Comparison of ENCODE assay signal across 14 cellular contexts in genomic region chr13:76677047-76677446, GRCh38.
DNase-seq lines count a peak whose midpoint lies in the region; ATAC-seq and TF ChIP-seq lines count a peak whose summit lies in the region.
"Had no signal": no experiment of that assay in that cellular context is flagged by ENCODE, and none has a peak within 500 bp of the region (broad histone marks: within the 10 kb centered on the region; RNA-seq: fewer than 3 reads in every experiment).

No MANE protein-coding gene starts in this region.

- in situ Hi-C loops in HAP-1 (cut with MboI; ENCODE audit: low sequenced_read_pairs), result no loop called here

- DNase-seq in NCI-H524 (lab: John Stamatoyannopoulos, UW), result peak; percentile 18 to 67
- DNase-seq in cardiac fibroblast (ENCODE audit: low read depth in 2 of 2), result peak; percentile 79 to 83
- DNase-seq in left ventricle myocardium superior, result peak; percentile 71
- DNase-seq in smooth muscle cell of the brain vasculature (ENCODE audit: low read depth, low spot score), result peak; percentile 88
- no peak for DNase-seq in activated effector memory CD4-positive, alpha-beta T cell treated with anti-CD3 and anti-CD28 coated beads, Interleukin-2, amount 50 U/mL, for 16 hours
- DNase-seq in HAP-1 (ENCODE audit: low spot score in 2 of 2), result no peak
- no peak for DNase-seq in NCI-H748 (lab: John Stamatoyannopoulos, UW; ENCODE audit: unreplicated experiment)
- DNase-seq: amniotic stem cell, NCI-H1436, NCI-H510A, SIG-M5, stomach, WERI-Rb-1 had no signal

- intact Hi-C loops in left ventricle myocardium superior (cut with micrococcal nuclease), result loop anchor here (10.0 kb wide), 1 partner anchor 138 kb away; no protein-coding TSS in a partner anchor

- no peaks in the 10 kb centered on the region for H3K27me3 ChIP-seq in HAP-1 (ENCODE audit: low read depth)
- H3K27me3 ChIP-seq: stomach had no signal

- TF ChIP-seq CTCF in cardiac fibroblast (IDR thresholded peaks at IDR 0.05; ENCODE audit: low read depth, low read length), result no peak

- ATAC-seq in left ventricle myocardium superior, result peak; percentile 97
- ATAC-seq: HCT116 had no signal

- H3K4me3 ChIP-seq in cardiac fibroblast (replicated peaks in 1 of 2; ENCODE audit: low read depth in 2 of 2, low read length in 2 of 2) (no peak overlapping the region), HAP-1 (no peak overlapping the region)
- H3K4me3 ChIP-seq: stomach had no signal

- H3K4me1 ChIP-seq in HAP-1, result no peaks in the 10 kb centered on the region
- H3K4me1 ChIP-seq: stomach had no signal

- H3K36me3 ChIP-seq in HAP-1 (replicated peaks), result no peaks in the 10 kb centered on the region
- H3K36me3 ChIP-seq: stomach, WERI-Rb-1 had no signal

- no peaks in the 10 kb centered on the region for H3K9me3 ChIP-seq in HAP-1
- H3K9me3 ChIP-seq: stomach had no signal

Comparison
In these comparisons a context has a peak if more than half of its experiments do, and no peak if none do; other contexts are left out.
1. DNase-seq: peak in NCI-H524 (2 of 2), cardiac fibroblast (2 of 2), left ventricle myocardium superior (single experiment) and smooth muscle cell of the brain vasculature (single experiment); none in activated effector memory CD4-positive, alpha-beta T cell treated with anti-CD3 and anti-CD28 coated beads, Interleukin-2, amount 50 U/mL, for 16 hours (single experiment), HAP-1 (0 of 2) and NCI-H748 (single experiment).